Comparison of ENCODE assay signal across 16 cellular contexts in genomic region chr13:84651288-84651687, GRCh38.
DNase-seq lines count a peak whose midpoint lies in the region; ATAC-seq and TF ChIP-seq lines count a peak whose summit lies in the region.
"Had no signal": no experiment of that assay in that cellular context is flagged by ENCODE, and none has a peak within 500 bp of the region (broad histone marks: within the 10 kb centered on the region; RNA-seq: fewer than 3 reads in every experiment).

No MANE protein-coding gene starts in this region.

- CTCF ChIA-PET in MCF 10A (lab: Yijun Ruan, JAX): interaction anchor here (0.6 kb wide), 1 partner anchor 1759 kb away, joined by 5 read pairs; no protein-coding TSS in a partner anchor
- CTCF ChIA-PET in CD8-positive, alpha-beta T cell (lab: Charles Lee): no interaction called here
- CTCF ChIA-PET in HEK293T (lab: Yijun Ruan, JAX): no interaction called here

- H3K27ac Mint-ChIP-seq in MCF 10A (ENCODE audit: low read depth, unreplicated experiment): no peak overlapping the region
- H3K27ac Mint-ChIP-seq in CD8-positive, alpha-beta T cell: no peak overlapping the region
- H3K27ac Mint-ChIP-seq: activated CD4-positive, alpha-beta T cell treated with anti-CD3 and anti-CD28 coated beads, Interleukin-2, amount 10 ng/mL, durations not matched to agents 24 days and 14 days; nephron progenitor cell; T-cell had no signal

- BruUV-seq in MCF 10A (replicated peaks; lab: Mats Ljungman, UMichigan): no TSS peak

- H3K36me3 Mint-ChIP-seq in MCF 10A (ENCODE audit: insufficient read depth, unreplicated experiment): peaks cover 7% of the 10 kb centered on the region
- H3K36me3 Mint-ChIP-seq in CD8-positive, alpha-beta T cell: no peaks in the 10 kb centered on the region
- H3K36me3 Mint-ChIP-seq: T-cell had no signal

- no peak for TF ChIP-seq POLR2A in breast epithelium (IDR thresholded peaks at IDR 0.05)

- POLR2A ChIA-PET in MCF 10A (lab: Yijun Ruan, JAX) (no interaction called here), HEK293T (lab: Yijun Ruan, JAX) (no interaction called here)
- POLR2A ChIA-PET in CD8-positive, alpha-beta T cell (lab: Charles Lee): no interaction called here

- no peaks in the 10 kb centered on the region for H4K20me1 ChIP-seq in fibroblast of lung (ENCODE audit: control insufficient read depth, extremely low read depth, insufficient read depth, low read length)

- no peaks in the 10 kb centered on the region for H3K9me3 ChIP-seq in breast epithelium
- H3K9me3 ChIP-seq in SJCRH30 (replicated peaks): no peaks in the 10 kb centered on the region
- no peaks in the 10 kb centered on the region for H3K9me3 ChIP-seq in fibroblast of lung (ENCODE audit: control insufficient read depth, insufficient read depth, low read depth, low read length)
- H3K9me3 ChIP-seq in CD8-positive, alpha-beta T cell (ENCODE audit: low read length): no peaks in the 10 kb centered on the region
- H3K9me3 ChIP-seq: uterus had no signal

- no peak overlapping the region for H3K9ac ChIP-seq in fibroblast of lung (ENCODE audit: insufficient read depth, low read length)

- H3K36me3 ChIP-seq in breast epithelium (no peaks in the 10 kb centered on the region), SJCRH30 (no peaks in the 10 kb centered on the region), fibroblast of lung (ENCODE audit: control insufficient read depth, insufficient read depth, low read length) (no peaks in the 10 kb centered on the region), H7 (replicated peaks; ENCODE audit: control insufficient read depth, insufficient read depth, low read length) (no peaks in the 10 kb centered on the region)
- H3K36me3 ChIP-seq in CD8-positive, alpha-beta T cell (ENCODE audit: insufficient read depth, low read length): no peaks in the 10 kb centered on the region
- H3K36me3 ChIP-seq: uterus had no signal

- no peaks in the 10 kb centered on the region for H3K27me3 Mint-ChIP-seq in MCF 10A (ENCODE audit: insufficient read depth, unreplicated experiment)
- no peaks in the 10 kb centered on the region for H3K27me3 Mint-ChIP-seq in CD8-positive, alpha-beta T cell (ENCODE audit: low read depth)
- H3K27me3 Mint-ChIP-seq: activated CD4-positive, alpha-beta T cell treated with anti-CD3 and anti-CD28 coated beads, Interleukin-2, amount 10 ng/mL, durations not matched to agents 24 days and 14 days; central memory CD8-positive, alpha-beta T cell; T-cell had no signal

- intact Hi-C loops in MCF 10A (cut with micrococcal nuclease): no loop called here
- intact Hi-C loops in breast epithelium (cut with DNase I; ENCODE audit: low total_unique reads): no loop called here
- intact Hi-C loops in CD8-positive, alpha-beta T cell (cut with DNase I, micrococcal nuclease): no loop called here

- H3K4me3 ChIP-seq in breast epithelium (no peak overlapping the region), SJCRH30 (no peak overlapping the region), fibroblast of lung (replicated peaks in 1 of 4; ENCODE audit: control extremely low read depth in 1 of 4, insufficient read depth in 1 of 4, low read depth in 3 of 4, low read length in 4 of 4) (no peak overlapping the region), skeletal muscle cell (ENCODE audit: low read depth, low read length) (no peak overlapping the region), H7 (ENCODE audit: insufficient read depth, low read depth, low read length) (no peak overlapping the region)
- H3K4me3 ChIP-seq in CD8-positive, alpha-beta T cell (ENCODE audit: low read depth, low read length): no peak overlapping the region
- H3K4me3 ChIP-seq: uterus had no signal

- H3K9me3 Mint-ChIP-seq in MCF 10A (ENCODE audit: unreplicated experiment): peaks cover 7% of the 10 kb centered on the region
- peaks cover 2% of the 10 kb centered on the region for H3K9me3 Mint-ChIP-seq in CD8-positive, alpha-beta T cell
- H3K9me3 Mint-ChIP-seq: activated CD4-positive, alpha-beta T cell treated with anti-CD3 and anti-CD28 coated beads, Interleukin-2, amount 10 ng/mL, durations not matched to agents 24 days and 14 days had no signal

- ATAC-seq in CD8-positive, alpha-beta T cell: no peak
- ATAC-seq: T-cell had no signal

- no peak overlapping the region for H2AFZ ChIP-seq in fibroblast of lung (ENCODE audit: low read length)

- TF ChIP-seq CTCF in MCF 10A (IDR thresholded peaks at IDR 0.05; ENCODE audit: unreplicated experiment) (no peak), breast epithelium (IDR thresholded peaks at IDR 0.05) (no peak), fibroblast of lung (conservative IDR thresholded peaks at IDR 0.05 in 1 of 2, IDR thresholded peaks at IDR 0.05 in 1 of 2; ENCODE audit: low read depth in 1 of 2, low read length in 2 of 2) (no peak)
- TF ChIP-seq CTCF in CD8-positive, alpha-beta T cell (IDR thresholded peaks at IDR 0.05): no peak

- H3K27ac ChIP-seq in breast epithelium: no peak overlapping the region
- peak overlapping the region; percentile 38 for H3K27ac ChIP-seq in SJCRH30
- no peak overlapping the region for H3K27ac ChIP-seq in fibroblast of lung (ENCODE audit: insufficient read depth, low read length)
- no peak overlapping the region for H3K27ac ChIP-seq in CD8-positive, alpha-beta T cell (ENCODE audit: low read depth, low read length)
- H3K27ac ChIP-seq: uterus had no signal

- DNase-seq in MCF 10A (ENCODE audit: unreplicated experiment): peak; percentile 75
- DNase-seq in breast epithelium (ENCODE audit: low spot score in 2 of 2): no peak
- peak; percentile 55 to 81 for DNase-seq in SJCRH30
- DNase-seq in fibroblast of lung (ENCODE audit: low read depth in 2 of 2): peak; percentile 80 to 91
- peak; percentile 91 for DNase-seq in skeletal muscle cell (ENCODE audit: low read depth)
- DNase-seq in CD8-positive, alpha-beta T cell: no peak
- no peak for DNase-seq in HEK293T (ENCODE audit: extremely low spot score)
- DNase-seq in H7: no peak
- DNase-seq: activated CD4-positive, alpha-beta T cell treated with anti-CD3 and anti-CD28 coated beads, Interleukin-2, amount 10 ng/mL, durations not matched to agents 24 days and 14 days; Karpas-422; kidney; NCI-H2081; nephron progenitor cell; T-cell; uterus had no signal

- no peaks in the 10 kb centered on the region for H3K79me2 ChIP-seq in fibroblast of lung (ENCODE audit: control insufficient read depth, insufficient read depth, low read length)

- H3K4me1 ChIP-seq in breast epithelium (no peaks in the 10 kb centered on the region), SJCRH30 (peaks cover 21% of the 10 kb centered on the region), fibroblast of lung (ENCODE audit: control insufficient read depth, extremely low read depth, insufficient read depth, low read length) (no peaks in the 10 kb centered on the region)
- no peaks in the 10 kb centered on the region for H3K4me1 ChIP-seq in CD8-positive, alpha-beta T cell (ENCODE audit: insufficient read depth, low read length)
- H3K4me1 ChIP-seq: uterus had no signal

- H3K4me3 Mint-ChIP-seq in MCF 10A (ENCODE audit: unreplicated experiment): no peak overlapping the region
- H3K4me3 Mint-ChIP-seq in CD8-positive, alpha-beta T cell: no peak overlapping the region
- H3K4me3 Mint-ChIP-seq: activated CD4-positive, alpha-beta T cell treated with anti-CD3 and anti-CD28 coated beads, Interleukin-2, amount 10 ng/mL, durations not matched to agents 24 days and 14 days; central memory CD8-positive, alpha-beta T cell; nephron progenitor cell; T-cell had no signal

- no peak overlapping the region for H3K4me2 ChIP-seq in fibroblast of lung (ENCODE audit: extremely low read depth, insufficient read depth, low read length)

- H3K27me3 ChIP-seq in breast epithelium: no peaks in the 10 kb centered on the region
- no peaks in the 10 kb centered on the region for H3K27me3 ChIP-seq in SJCRH30
- H3K27me3 ChIP-seq in fibroblast of lung (ENCODE audit: control insufficient read depth, insufficient read depth, low read length): no peaks in the 10 kb centered on the region
- H3K27me3 ChIP-seq in CD8-positive, alpha-beta T cell (ENCODE audit: insufficient read depth, low read length): no peaks in the 10 kb centered on the region
- no peaks in the 10 kb centered on the region for H3K27me3 ChIP-seq in H7 (ENCODE audit: control insufficient read depth, insufficient read depth, low read length)
- H3K27me3 ChIP-seq: uterus had no signal

- H3K4me1 Mint-ChIP-seq in MCF 10A (ENCODE audit: insufficient read depth, unreplicated experiment): no peaks in the 10 kb centered on the region
- no peaks in the 10 kb centered on the region for H3K4me1 Mint-ChIP-seq in CD8-positive, alpha-beta T cell (ENCODE audit: low read depth)
- H3K4me1 Mint-ChIP-seq: activated CD4-positive, alpha-beta T cell treated with anti-CD3 and anti-CD28 coated beads, Interleukin-2, amount 10 ng/mL, durations not matched to agents 24 days and 14 days; central memory CD8-positive, alpha-beta T cell; nephron progenitor cell; T-cell had no signal

TF ChIP-seq in HEK293T, 16 proteins besides CTCF, POLR2A, EP300 and RAD21:
- no peak for TF ChIP-seq SP1 (IDR thresholded peaks at IDR 0.05)
- TF ChIP-seq LEF1 (IDR thresholded peaks at IDR 0.05; ENCODE audit: borderline replicate concordance): no peak
- TF ChIP-seq BHLHE40 (IDR thresholded peaks at IDR 0.05; ENCODE audit: borderline replicate concordance): no peak
- TF ChIP-seq SUZ12 (IDR thresholded peaks at IDR 0.05): no peak
- TF ChIP-seq HDGF (IDR thresholded peaks at IDR 0.05; ENCODE audit: borderline replicate concordance): no peak
- no peak for TF ChIP-seq FOXK2 (IDR thresholded peaks at IDR 0.05)
- TF ChIP-seq TARDBP (IDR thresholded peaks at IDR 0.05): no peak
- no peak for TF ChIP-seq ZNF384 (IDR thresholded peaks at IDR 0.05)
- no peak for TF ChIP-seq CTBP1 (IDR thresholded peaks at IDR 0.05; ENCODE audit: borderline replicate concordance)

Comparison
In these comparisons a context has a peak if more than half of its experiments do, and no peak if none do; other contexts are left out.
1. DNase-seq: peak in MCF 10A (single experiment), SJCRH30 (2 of 2), fibroblast of lung (2 of 2) and skeletal muscle cell (single experiment); none in breast epithelium (0 of 2), CD8-positive, alpha-beta T cell (0 of 7), HEK293T (single experiment) and H7 (single experiment).